Comparison of ENCODE assay signal across 19 cellular contexts in the genomic region with DNA sequence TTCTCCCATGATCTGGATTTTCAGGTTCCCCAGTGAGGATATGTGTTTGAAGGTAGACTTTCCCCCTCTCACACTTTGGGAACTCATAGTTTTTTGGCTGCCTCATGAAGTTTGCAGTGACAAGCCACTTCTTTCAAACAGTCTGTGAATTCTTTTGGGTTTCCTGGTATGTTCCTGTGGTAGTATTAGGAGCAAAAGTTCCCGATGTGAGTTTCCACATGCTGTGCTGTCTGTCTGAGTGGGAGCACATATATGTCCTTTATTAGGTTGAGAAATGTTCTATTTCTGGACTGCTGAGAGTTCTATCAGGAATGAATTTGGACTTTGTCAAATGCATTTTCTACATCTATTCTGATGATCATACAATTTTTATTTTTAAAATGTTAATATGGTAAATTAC.
"Had no signal": no experiment of that assay in that cellular context is flagged by ENCODE, and none has a peak within 500 bp of the region (broad histone marks: within the 10 kb centered on the region; RNA-seq: fewer than 3 reads in every experiment).

No MANE protein-coding gene starts in this region.

- H3K4me3 Mint-ChIP-seq: activated CD4-positive, alpha-beta memory T cell treated with anti-CD3 and anti-CD28 coated beads for 36 hours; activated CD4-positive, alpha-beta T cell treated with anti-CD3 and anti-CD28 coated beads for 36 hours; activated naive CD8-positive, alpha-beta T cell treated with anti-CD3 and anti-CD28 coated beads for 36 hours; central memory CD8-positive, alpha-beta T cell; nephron; T-helper 2 cell treated with Interferon-gamma antibody and Interleukin-4, amounts not matched to agents 5 μg/mL and 100 μg/mL, for 36 hours; WTC11 had no signal

- H3K27me3 ChIP-seq: brain microvascular endothelial cell, tibial artery had no signal

- H3K27me3 Mint-ChIP-seq: activated CD4-positive, alpha-beta memory T cell treated with anti-CD3 and anti-CD28 coated beads for 36 hours; activated CD4-positive, alpha-beta T cell treated with anti-CD3 and anti-CD28 coated beads for 36 hours; activated naive CD8-positive, alpha-beta T cell treated with anti-CD3 and anti-CD28 coated beads for 36 hours; central memory CD8-positive, alpha-beta T cell had no signal

- DNase-seq: activated CD4-positive, alpha-beta memory T cell treated with anti-CD3 and anti-CD28 coated beads for 36 hours; activated CD4-positive, alpha-beta T cell treated with anti-CD3 and anti-CD28 coated beads for 36 hours; activated naive CD8-positive, alpha-beta T cell treated with anti-CD3 and anti-CD28 coated beads for 36 hours; activated T-cell treated with anti-CD3 and anti-CD28 coated beads for 4 hours; amygdala; brain microvascular endothelial cell; cortex of kidney; left cardiac atrium; nucleus accumbens; retina; stimulated activated CD8-positive, alpha-beta memory T cell treated with anti-CD3 and anti-CD28 coated beads, Interleukin-4, amount 100 ng/mL, for 48 hours; stimulated activated naive CD4-positive, alpha-beta T cell; substantia nigra; tibial artery had no signal

- H3K36me3 ChIP-seq: brain microvascular endothelial cell, tibial artery had no signal

- H3K4me1 ChIP-seq: tibial artery had no signal

- H3K4me3 ChIP-seq: tibial artery had no signal

- H3K36me3 Mint-ChIP-seq: activated CD4-positive, alpha-beta memory T cell treated with anti-CD3 and anti-CD28 coated beads for 36 hours; activated naive CD8-positive, alpha-beta T cell treated with anti-CD3 and anti-CD28 coated beads for 36 hours had no signal

- H3K27ac Mint-ChIP-seq: activated CD4-positive, alpha-beta memory T cell treated with anti-CD3 and anti-CD28 coated beads for 36 hours; activated CD4-positive, alpha-beta T cell treated with anti-CD3 and anti-CD28 coated beads for 36 hours; activated naive CD8-positive, alpha-beta T cell treated with anti-CD3 and anti-CD28 coated beads for 36 hours; nephron; T-helper 2 cell treated with Interferon-gamma antibody and Interleukin-4, amounts not matched to agents 5 μg/mL and 100 μg/mL, for 36 hours; WTC11 had no signal

- H3K4me1 Mint-ChIP-seq: activated CD4-positive, alpha-beta T cell treated with anti-CD3 and anti-CD28 coated beads for 36 hours; activated naive CD8-positive, alpha-beta T cell treated with anti-CD3 and anti-CD28 coated beads for 36 hours; central memory CD8-positive, alpha-beta T cell; nephron; WTC11 had no signal

- ATAC-seq: activated CD4-positive, alpha-beta T cell treated with anti-CD3 and anti-CD28 coated beads for 36 hours; esophagus mucosa; left cardiac atrium had no signal
